ENCODE assay signal across 1 cellular context in genomic region chr7:79506481-79506880, GRCh38.
TF ChIP-seq lines count a peak whose summit lies in the region.

No MANE protein-coding gene starts in this region.

TF ChIP-seq in IMR-90, 13 proteins besides CTCF, POLR2A, EP300 and RAD21:
- no peak for TF ChIP-seq ELK1 (IDR thresholded peaks at IDR 0.05; ENCODE audit: borderline replicate concordance, low read depth, low read length)
- TF ChIP-seq MAZ (IDR thresholded peaks at IDR 0.05; ENCODE audit: borderline replicate concordance, low read depth, low read length) = no peak
- peak; percentile 32; the same call in 1 of the 2 replicates for TF ChIP-seq MAFK (IDR thresholded peaks at IDR 0.05; ENCODE audit: low read depth, low read length)
- no peak for TF ChIP-seq RCOR1 (IDR thresholded peaks at IDR 0.05; ENCODE audit: insufficient replicate concordance, low read length)
